In the genomic region with DNA sequence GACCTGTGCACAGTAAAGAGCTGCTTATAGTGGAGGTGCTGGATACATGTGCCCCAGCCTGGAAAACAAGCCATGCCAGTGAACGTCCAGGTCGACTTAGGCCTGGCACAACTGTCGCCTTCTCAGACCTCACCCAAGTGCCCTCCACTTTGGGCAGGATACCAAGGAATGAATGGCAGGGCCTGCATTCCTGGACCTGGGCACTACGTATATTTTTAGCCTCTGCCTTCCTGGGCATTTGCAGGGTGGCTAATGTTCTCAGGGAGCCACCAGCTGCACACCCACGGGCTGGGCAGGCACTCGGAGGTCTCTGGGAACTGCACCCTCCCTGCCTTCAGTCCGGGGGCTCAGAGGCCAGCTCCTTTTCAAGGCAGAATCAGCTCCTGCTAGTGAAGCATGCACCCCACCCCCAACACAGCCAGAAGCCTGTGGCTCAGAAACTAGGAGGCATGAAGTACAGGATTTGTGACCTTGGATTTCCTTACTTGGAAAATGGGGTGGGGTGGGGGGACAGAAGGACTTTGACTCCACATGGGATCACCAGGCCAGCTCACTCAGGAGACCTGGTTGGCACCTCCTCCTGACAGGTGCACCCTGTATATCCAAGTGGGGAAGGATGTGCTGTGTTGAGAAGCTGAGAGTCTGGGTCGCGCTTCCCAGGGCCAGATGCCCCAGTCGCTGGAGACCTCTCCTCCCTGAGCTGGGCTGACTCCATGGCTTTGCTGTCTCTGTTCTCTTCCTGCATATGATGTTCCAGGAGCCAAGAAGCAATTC, we compare ENCODE assay signal across 1 cellular context.
TF ChIP-seq lines count a peak whose summit lies in the region.

No MANE protein-coding gene starts in this region.

TF ChIP-seq in HepG2, 621 proteins besides CTCF, POLR2A, EP300 and RAD21 (continued from another document and continues in another):
- TF ChIP-seq, protein P1, sequence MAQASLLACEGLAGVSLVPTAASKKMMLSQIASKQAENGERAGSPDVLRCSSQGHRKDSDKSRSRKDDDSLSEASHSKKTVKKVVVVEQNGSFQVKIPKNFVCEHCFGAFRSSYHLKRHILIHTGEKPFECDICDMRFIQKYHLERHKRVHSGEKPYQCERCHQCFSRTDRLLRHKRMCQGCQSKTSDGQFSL (CRISPR knock-in tag; IDR thresholded peaks at IDR 0.05) = no peak
- TF ChIP-seq ZNF761 (CRISPR knock-in tag; conservative IDR thresholded peaks at IDR 0.05) (no peak), ZNF556 (CRISPR knock-in tag; IDR thresholded peaks at IDR 0.05; ENCODE audit: borderline replicate concordance) (no peak; the same call in 1 of the 2 replicates), BRCA1 (CRISPR knock-in tag; IDR thresholded peaks at IDR 0.05) (no peak), TGIF2 (CRISPR knock-in tag; IDR thresholded peaks at IDR 0.05) (no peak), TBX3 (IDR thresholded peaks at IDR 0.05; ENCODE audit: borderline replicate concordance) (no peak), NFYB (CRISPR knock-in tag; IDR thresholded peaks at IDR 0.05) (no peak; the same call in 1 of the 2 replicates), ZNF335 (CRISPR knock-in tag; IDR thresholded peaks at IDR 0.05) (no peak), ATM (IDR thresholded peaks at IDR 0.05; ENCODE audit: borderline replicate concordance) (no peak), ZNF652 (CRISPR knock-in tag; IDR thresholded peaks at IDR 0.05; ENCODE audit: borderline replicate concordance, low read depth) (no peak), MIER3 (CRISPR knock-in tag; IDR thresholded peaks at IDR 0.05; ENCODE audit: borderline replicate concordance) (no peak; the same call in 1 of the 2 replicates), REL (CRISPR knock-in tag; conservative IDR thresholded peaks at IDR 0.05) (no peak), ARID2 (CRISPR knock-in tag; IDR thresholded peaks at IDR 0.05; ENCODE audit: borderline replicate concordance) (no peak), POLR2AphosphoS5 (IDR thresholded peaks at IDR 0.05; ENCODE audit: low read depth, low read length) (peak; percentile 44; the same call in 1 of the 2 replicates), SMAD3 (CRISPR knock-in tag; IDR thresholded peaks at IDR 0.05) (no peak), ONECUT2 (CRISPR knock-in tag; IDR thresholded peaks at IDR 0.05) (no peak), ZSCAN30 (CRISPR knock-in tag; IDR thresholded peaks at IDR 0.05) (no peak), ETV5 (CRISPR knock-in tag; IDR thresholded peaks at IDR 0.05; ENCODE audit: borderline replicate concordance) (peak; percentile 18; the same call in 1 of the 2 replicates), POGZ (CRISPR knock-in tag; IDR thresholded peaks at IDR 0.05) (peak; percentile 18; the same call in 1 of the 2 replicates), ZSCAN12 (CRISPR knock-in tag; IDR thresholded peaks at IDR 0.05) (no peak), MED8 (CRISPR knock-in tag; IDR thresholded peaks at IDR 0.05; ENCODE audit: insufficient replicate concordance) (no peak), FOXC1 (CRISPR knock-in tag; IDR thresholded peaks at IDR 0.05; ENCODE audit: borderline replicate concordance) (0 out of 2 replicates have a peak, but pooled peaks have one; percentile 45)
- TF ChIP-seq, protein P2, sequence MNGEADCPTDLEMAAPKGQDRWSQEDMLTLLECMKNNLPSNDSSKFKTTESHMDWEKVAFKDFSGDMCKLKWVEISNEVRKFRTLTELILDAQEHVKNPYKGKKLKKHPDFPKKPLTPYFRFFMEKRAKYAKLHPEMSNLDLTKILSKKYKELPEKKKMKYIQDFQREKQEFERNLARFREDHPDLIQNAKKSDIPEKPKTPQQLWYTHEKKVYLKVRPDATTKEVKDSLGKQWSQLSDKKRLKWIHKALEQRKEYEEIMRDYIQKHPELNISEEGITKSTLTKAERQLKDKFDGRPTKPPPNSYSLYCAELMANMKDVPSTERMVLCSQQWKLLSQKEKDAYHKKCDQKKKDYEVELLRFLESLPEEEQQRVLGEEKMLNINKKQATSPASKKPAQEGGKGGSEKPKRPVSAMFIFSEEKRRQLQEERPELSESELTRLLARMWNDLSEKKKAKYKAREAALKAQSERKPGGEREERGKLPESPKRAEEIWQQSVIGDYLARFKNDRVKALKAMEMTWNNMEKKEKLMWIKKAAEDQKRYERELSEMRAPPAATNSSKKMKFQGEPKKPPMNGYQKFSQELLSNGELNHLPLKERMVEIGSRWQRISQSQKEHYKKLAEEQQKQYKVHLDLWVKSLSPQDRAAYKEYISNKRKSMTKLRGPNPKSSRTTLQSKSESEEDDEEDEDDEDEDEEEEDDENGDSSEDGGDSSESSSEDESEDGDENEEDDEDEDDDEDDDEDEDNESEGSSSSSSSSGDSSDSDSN (CRISPR knock-in tag; IDR thresholded peaks at IDR 0.05) = peak; percentile 58; the same call in 1 of the 2 replicates
- TF ChIP-seq, protein P3, sequence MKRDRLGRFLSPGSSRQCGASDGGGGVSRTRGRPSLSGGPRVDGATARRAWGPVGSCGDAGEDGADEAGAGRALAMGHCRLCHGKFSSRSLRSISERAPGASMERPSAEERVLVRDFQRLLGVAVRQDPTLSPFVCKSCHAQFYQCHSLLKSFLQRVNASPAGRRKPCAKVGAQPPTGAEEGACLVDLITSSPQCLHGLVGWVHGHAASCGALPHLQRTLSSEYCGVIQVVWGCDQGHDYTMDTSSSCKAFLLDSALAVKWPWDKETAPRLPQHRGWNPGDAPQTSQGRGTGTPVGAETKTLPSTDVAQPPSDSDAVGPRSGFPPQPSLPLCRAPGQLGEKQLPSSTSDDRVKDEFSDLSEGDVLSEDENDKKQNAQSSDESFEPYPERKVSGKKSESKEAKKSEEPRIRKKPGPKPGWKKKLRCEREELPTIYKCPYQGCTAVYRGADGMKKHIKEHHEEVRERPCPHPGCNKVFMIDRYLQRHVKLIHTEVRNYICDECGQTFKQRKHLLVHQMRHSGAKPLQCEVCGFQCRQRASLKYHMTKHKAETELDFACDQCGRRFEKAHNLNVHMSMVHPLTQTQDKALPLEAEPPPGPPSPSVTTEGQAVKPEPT (CRISPR knock-in tag; IDR thresholded peaks at IDR 0.05; ENCODE audit: low read depth) = no peak
- TF ChIP-seq, protein P4, sequence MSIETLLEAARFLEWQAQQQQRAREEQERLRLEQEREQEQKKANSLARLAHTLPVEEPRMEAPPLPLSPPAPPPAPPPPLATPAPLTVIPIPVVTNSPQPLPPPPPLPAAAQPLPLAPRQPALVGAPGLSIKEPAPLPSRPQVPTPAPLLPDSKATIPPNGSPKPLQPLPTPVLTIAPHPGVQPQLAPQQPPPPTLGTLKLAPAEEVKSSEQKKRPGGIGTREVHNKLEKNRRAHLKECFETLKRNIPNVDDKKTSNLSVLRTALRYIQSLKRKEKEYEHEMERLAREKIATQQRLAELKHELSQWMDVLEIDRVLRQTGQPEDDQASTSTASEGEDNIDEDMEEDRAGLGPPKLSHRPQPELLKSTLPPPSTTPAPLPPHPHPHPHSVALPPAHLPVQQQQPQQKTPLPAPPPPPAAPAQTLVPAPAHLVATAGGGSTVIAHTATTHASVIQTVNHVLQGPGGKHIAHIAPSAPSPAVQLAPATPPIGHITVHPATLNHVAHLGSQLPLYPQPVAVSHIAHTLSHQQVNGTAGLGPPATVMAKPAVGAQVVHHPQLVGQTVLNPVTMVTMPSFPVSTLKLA (IDR thresholded peaks at IDR 0.05) = no peak
- TF ChIP-seq, protein P5, sequence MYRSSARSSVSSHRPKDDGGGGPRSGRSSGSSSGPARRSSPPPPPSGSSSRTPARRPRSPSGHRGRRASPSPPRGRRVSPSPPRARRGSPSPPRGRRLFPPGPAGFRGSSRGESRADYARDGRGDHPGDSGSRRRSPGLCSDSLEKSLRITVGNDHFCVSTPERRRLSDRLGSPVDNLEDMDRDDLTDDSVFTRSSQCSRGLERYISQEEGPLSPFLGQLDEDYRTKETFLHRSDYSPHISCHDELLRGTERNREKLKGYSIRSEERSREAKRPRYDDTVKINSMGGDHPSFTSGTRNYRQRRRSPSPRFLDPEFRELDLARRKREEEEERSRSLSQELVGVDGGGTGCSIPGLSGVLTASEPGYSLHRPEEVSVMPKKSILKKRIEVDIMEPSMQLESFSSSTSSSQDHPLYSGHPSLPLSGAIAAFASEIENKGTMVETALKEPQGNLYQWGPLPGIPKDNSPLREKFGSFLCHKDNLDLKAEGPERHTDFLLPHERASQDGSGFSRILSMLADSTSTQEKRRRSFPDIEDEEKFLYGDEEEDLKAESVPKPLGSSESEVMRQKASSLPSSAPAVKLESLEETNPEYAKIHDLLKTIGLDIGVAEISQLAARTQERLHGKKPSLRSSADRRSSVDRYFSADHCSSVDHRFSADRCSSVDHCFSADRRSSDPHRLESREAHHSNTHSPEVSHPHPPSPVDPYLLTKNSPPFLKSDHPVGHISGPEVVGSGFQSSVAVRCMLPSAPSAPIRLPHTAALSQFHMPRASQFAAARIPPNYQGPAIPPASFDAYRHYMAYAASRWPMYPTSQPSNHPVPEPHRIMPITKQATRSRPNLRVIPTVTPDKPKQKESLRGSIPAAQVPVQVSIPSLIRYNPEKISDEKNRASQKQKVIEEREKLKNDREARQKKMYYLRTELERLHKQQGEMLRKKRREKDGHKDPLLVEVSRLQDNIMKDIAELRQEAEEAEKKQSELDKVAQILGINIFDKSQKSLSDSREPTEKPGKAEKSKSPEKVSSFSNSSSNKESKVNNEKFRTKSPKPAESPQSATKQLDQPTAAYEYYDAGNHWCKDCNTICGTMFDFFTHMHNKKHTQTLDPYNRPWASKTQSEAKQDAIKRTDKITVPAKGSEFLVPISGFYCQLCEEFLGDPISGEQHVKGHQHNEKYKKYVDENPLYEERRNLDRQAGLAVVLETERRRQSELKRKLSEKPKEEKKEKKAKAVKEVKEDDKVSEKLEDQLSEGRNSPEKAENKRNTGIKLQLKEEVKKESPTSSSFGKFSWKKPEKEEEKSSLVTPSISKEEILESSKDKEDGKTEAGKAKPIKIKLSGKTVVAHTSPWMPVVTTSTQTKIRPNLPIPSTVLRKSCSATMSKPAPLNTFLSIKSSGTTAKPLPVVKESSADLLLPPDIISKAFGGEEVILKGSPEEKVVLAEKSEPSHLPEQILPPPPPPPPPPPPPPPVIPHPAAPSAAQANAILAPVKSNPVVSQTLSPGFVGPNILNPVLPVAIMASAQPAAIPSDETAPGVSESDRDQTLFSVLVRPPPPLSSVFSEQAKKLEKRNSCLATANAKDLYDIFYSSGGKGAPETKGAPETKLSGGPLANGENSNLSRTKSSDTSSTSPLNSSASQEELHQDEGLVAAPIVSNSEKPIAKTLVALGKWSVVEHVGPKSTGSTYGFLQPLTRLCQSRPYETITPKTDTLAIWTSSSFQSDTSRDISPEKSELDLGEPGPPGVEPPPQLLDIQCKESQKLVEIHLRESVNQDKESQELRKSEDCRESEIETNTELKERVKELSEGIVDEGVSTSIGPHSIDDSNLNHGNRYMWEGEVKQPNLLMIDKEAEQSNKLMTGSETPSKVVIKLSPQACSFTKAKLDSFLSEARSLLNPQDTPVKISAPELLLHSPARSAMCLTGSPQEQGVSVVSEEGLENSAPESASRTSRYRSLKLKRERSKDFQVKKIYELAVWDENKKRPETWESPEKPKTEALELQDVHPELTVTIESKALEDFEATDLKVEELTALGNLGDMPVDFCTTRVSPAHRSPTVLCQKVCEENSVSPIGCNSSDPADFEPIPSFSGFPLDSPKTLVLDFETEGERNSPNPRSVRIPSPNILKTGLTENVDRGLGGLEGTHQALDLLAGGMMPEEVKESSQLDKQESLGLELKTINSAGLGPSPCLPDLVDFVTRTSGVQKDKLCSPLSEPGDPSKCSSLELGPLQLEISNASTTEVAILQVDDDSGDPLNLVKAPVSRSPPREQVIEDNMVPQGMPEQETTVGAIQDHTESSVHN (CRISPR knock-in tag; IDR thresholded peaks at IDR 0.05) = no peak
- TF ChIP-seq, protein P6, sequence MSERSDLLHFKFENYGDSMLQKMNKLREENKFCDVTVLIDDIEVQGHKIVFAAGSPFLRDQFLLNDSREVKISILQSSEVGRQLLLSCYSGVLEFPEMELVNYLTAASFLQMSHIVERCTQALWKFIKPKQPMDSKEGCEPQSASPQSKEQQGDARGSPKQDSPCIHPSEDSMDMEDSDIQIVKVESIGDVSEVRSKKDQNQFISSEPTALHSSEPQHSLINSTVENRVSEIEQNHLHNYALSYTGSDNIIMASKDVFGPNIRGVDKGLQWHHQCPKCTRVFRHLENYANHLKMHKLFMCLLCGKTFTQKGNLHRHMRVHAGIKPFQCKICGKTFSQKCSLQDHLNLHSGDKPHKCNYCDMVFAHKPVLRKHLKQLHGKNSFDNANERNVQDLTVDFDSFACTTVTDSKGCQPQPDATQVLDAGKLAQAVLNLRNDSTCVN (CRISPR knock-in tag; IDR thresholded peaks at IDR 0.05; ENCODE audit: borderline replicate concordance) = peak; percentile 36; the same call in 1 of the 2 replicates
- TF ChIP-seq, protein P7, sequence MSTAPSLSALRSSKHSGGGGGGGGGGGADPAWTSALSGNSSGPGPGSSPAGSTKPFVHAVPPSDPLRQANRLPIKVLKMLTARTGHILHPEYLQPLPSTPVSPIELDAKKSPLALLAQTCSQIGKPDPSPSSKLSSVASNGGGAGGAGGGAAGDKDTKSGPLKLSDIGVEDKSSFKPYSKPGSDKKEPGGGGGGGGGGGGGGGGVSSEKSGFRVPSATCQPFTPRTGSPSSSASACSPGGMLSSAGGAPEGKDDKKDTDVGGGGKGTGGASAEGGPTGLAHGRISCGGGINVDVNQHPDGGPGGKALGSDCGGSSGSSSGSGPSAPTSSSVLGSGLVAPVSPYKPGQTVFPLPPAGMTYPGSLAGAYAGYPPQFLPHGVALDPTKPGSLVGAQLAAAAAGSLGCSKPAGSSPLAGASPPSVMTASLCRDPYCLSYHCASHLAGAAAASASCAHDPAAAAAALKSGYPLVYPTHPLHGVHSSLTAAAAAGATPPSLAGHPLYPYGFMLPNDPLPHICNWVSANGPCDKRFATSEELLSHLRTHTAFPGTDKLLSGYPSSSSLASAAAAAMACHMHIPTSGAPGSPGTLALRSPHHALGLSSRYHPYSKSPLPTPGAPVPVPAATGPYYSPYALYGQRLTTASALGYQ (CRISPR knock-in tag; IDR thresholded peaks at IDR 0.05) = no peak
- TF ChIP-seq, protein P8, sequence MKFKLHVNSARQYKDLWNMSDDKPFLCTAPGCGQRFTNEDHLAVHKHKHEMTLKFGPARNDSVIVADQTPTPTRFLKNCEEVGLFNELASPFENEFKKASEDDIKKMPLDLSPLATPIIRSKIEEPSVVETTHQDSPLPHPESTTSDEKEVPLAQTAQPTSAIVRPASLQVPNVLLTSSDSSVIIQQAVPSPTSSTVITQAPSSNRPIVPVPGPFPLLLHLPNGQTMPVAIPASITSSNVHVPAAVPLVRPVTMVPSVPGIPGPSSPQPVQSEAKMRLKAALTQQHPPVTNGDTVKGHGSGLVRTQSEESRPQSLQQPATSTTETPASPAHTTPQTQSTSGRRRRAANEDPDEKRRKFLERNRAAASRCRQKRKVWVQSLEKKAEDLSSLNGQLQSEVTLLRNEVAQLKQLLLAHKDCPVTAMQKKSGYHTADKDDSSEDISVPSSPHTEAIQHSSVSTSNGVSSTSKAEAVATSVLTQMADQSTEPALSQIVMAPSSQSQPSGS (CRISPR knock-in tag; IDR thresholded peaks at IDR 0.05) = peak; percentile 30; the same call in 1 of the 2 replicates
- TF ChIP-seq, protein P9, sequence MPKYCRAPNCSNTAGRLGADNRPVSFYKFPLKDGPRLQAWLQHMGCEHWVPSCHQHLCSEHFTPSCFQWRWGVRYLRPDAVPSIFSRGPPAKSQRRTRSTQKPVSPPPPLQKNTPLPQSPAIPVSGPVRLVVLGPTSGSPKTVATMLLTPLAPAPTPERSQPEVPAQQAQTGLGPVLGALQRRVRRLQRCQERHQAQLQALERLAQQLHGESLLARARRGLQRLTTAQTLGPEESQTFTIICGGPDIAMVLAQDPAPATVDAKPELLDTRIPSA (CRISPR knock-in tag; IDR thresholded peaks at IDR 0.05; ENCODE audit: borderline replicate concordance) = no peak
